29 cellular contexts compared by ENCODE assay signal in the genomic region with DNA sequence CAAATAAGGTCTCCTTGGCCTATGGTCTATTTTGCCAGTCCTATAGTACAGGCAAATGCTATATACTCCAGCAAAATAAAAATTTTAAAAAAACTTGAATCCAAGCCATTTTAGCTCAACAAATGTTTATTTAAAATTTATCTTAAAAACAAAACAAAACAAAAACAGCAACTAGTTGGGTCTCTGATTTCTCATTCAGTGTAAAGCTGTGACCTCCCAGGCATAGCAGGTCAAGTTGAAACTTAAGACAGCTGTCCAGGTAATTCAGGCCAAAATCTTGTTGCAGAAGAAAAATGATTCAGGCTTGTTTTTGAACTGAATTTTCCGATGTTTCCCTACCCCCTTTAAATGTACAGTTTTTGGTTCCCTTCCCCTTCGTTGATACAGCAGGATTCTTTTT. TPM values are rescaled to one million over a fixed set of nuclear protein-coding genes. Genes with fewer than 3 reads are reported as not detected.
DNase-seq lines count a peak whose midpoint lies in the region; ATAC-seq, FAIRE-seq and TF ChIP-seq lines count a peak whose summit lies in the region.
"Had no signal": no experiment of that assay in that cellular context is flagged by ENCODE, and none has a peak within 500 bp of the region (broad histone marks: within the 10 kb centered on the region; RNA-seq: fewer than 3 reads in every experiment).

No MANE protein-coding gene starts in this region.

- H3K4me2 ChIP-seq in K562 (ENCODE audit: insufficient read depth, low read length), result no peak overlapping the region

- H3K9me3 ChIP-seq in K562 (replicated peaks; ENCODE audit: control insufficient read depth, insufficient read depth, low read depth, low read length) (no peaks in the 10 kb centered on the region), muscle layer of duodenum (ENCODE audit: control insufficient read depth in 1 of 2, low read length in 2 of 2) (no peaks in the 10 kb centered on the region), breast epithelium (no peaks in the 10 kb centered on the region)
- H3K9me3 ChIP-seq: BLaER1, colonic mucosa had no signal

- no peak for FAIRE-seq in K562 (lab: Jason Lieb, UNC)
- FAIRE-seq: GM12891, RCC 7860 had no signal

- BruUV-seq in K562 (replicated peaks; lab: Mats Ljungman, UMichigan), result no TSS peak

- no peaks in the 10 kb centered on the region for H3K79me2 ChIP-seq in K562 (ENCODE audit: control insufficient read depth, insufficient read depth, low read length)

- POLR2A ChIA-PET in K562 (lab: Yijun Ruan, JAX), result interaction anchor here (1.3 kb wide), 1 partner anchor 18 kb away, joined by 5 read pairs; no protein-coding TSS in a partner anchor

- CTCF ChIA-PET in K562 (lab: Yijun Ruan, JAX; ENCODE audit: low intra/inter-chr PET ratio), result no interaction called here

- H3K9me1 ChIP-seq in K562 (ENCODE audit: control insufficient read depth, insufficient read depth, low read length), result no peaks in the 10 kb centered on the region

- no peak for ATAC-seq in K562
- ATAC-seq: activated CD8-positive, alpha-beta T cell treated with anti-CD3 and anti-CD28 coated beads, Interleukin-2, amount 10 ng/mL, durations not matched to agents 7 days and 5 days; activated T-helper 17 cell treated with anti-CD3 and anti-CD28 coated beads, Interleukin-2, amount 50 U/mL, for 72 hours; natural killer cell; stimulated activated naive B cell treated with anti-CD40 and anti-IgM and Interleukin-4, amounts not matched to agents 10 μg/mL and 1 μg/mL and 100 μg/mL, for 72 hours had no signal

- WGBS in K562 (ENCODE audit: insufficient coverage, low coverage, missing lambda C conversion rate), result 2% methylated on average over 2 of the region's 2 CpGs

- no peak overlapping the region for H2AFZ ChIP-seq in K562 (ENCODE audit: low read depth, low read length)

- H3K9ac ChIP-seq in K562 (ENCODE audit: insufficient read depth in 1 of 2, low read depth in 2 of 2, low read length in 2 of 2), result no peak overlapping the region
- H3K9ac ChIP-seq: BLaER1 had no signal

- in situ Hi-C loops in K562 (cut with MboI), result no loop called here

- peaks cover 3% of the 10 kb centered on the region; the same call in 1 of the 2 replicates for H4K20me1 ChIP-seq in K562 (replicated peaks; ENCODE audit: control insufficient read depth, insufficient read depth, low read length)
- H4K20me1 ChIP-seq: BLaER1 had no signal

- peaks cover 44% of the 10 kb centered on the region for H3K4me1 Mint-ChIP-seq in type B pancreatic cell (ENCODE audit: unreplicated experiment)
- H3K4me1 Mint-ChIP-seq: activated T-helper 17 cell treated with anti-CD3 and anti-CD28 coated beads, Interleukin-2, amount 50 U/mL, for 72 hours had no signal

- H3K27ac ChIP-seq in K562 (ENCODE audit: extremely low read depth, low read depth, low read length), result no peak overlapping the region
- H3K27ac ChIP-seq in muscle layer of duodenum (ENCODE audit: low read length), result peak overlapping the region; percentile 12
- peak overlapping the region in 1 of 2 donors; percentile 15 for H3K27ac ChIP-seq in breast epithelium
- H3K27ac ChIP-seq: BLaER1, epithelial cell of prostate had no signal

- H3K9me3 Mint-ChIP-seq in type B pancreatic cell, result no peaks in the 10 kb centered on the region
- H3K9me3 Mint-ChIP-seq: activated T-helper 17 cell treated with anti-CD3 and anti-CD28 coated beads, Interleukin-2, amount 50 U/mL, for 72 hours; immature natural killer cell; natural killer cell; stimulated activated naive B cell treated with anti-CD40 and anti-IgM and Interleukin-4, amounts not matched to agents 10 μg/mL and 1 μg/mL and 100 μg/mL, for 72 hours had no signal

- H3K36me3 ChIP-seq in K562 (ENCODE audit: control insufficient read depth, insufficient read depth, low read length), result no peaks in the 10 kb centered on the region
- peaks cover 4% of the 10 kb centered on the region in 2 donors for H3K36me3 ChIP-seq in muscle layer of duodenum (ENCODE audit: control insufficient read depth in 1 of 2, insufficient read depth in 2 of 2, low read length in 2 of 2)
- no peaks in the 10 kb centered on the region for H3K36me3 ChIP-seq in breast epithelium
- H3K36me3 ChIP-seq: colonic mucosa had no signal

- no peak for TF ChIP-seq RAD21 in K562 (CRISPR knock-in tag; conservative IDR thresholded peaks at IDR 0.05 in 1 of 2, IDR thresholded peaks at IDR 0.05 in 1 of 2)

- DNase-seq in NCI-H69 (lab: John Stamatoyannopoulos, UW), result peak; percentile 49
- DNase-seq in K562 (ENCODE audit: extremely low read depth in 1 of 4, low spot score in 3 of 4), result no peak
- DNase-seq in type B pancreatic cell (ENCODE audit: extremely low spot score, unreplicated experiment), result no peak
- no peak for DNase-seq in DMS153 treated with DMSO at 0.1 percent for 48 hours (lab: John Stamatoyannopoulos, UW; ENCODE audit: unreplicated experiment)
- DNase-seq in H4 (ENCODE audit: low spot score), result no peak
- DNase-seq in breast epithelium (ENCODE audit: low spot score in 2 of 2), result no peak
- DNase-seq: activated CD4-positive, alpha-beta T cell treated with anti-CD3 and anti-CD28 coated beads for 4 hours; activated CD8-positive, alpha-beta T cell treated with anti-CD3 and anti-CD28 coated beads, Interleukin-2, amount 10 ng/mL, durations not matched to agents 7 days and 5 days; colonic mucosa; DMS153; effector CD4-positive, alpha-beta T cell; H7; immature natural killer cell; Karpas-422; midbrain; natural killer cell; NCI-H1417 treated with DMSO at 0.1 percent for 48 hours; NCI-H2081; NCI-H226; NCI-H748 treated with DMSO at 0.1 percent for 48 hours; stimulated activated naive B cell treated with anti-CD40 and anti-IgM and Interleukin-4, amounts not matched to agents 10 μg/mL and 1 μg/mL and 100 μg/mL, for 72 hours; SW 1271 had no signal

- H3K27me3 Mint-ChIP-seq in type B pancreatic cell, result no peaks in the 10 kb centered on the region
- H3K27me3 Mint-ChIP-seq: activated naive CD8-positive, alpha-beta T cell; activated T-helper 17 cell treated with anti-CD3 and anti-CD28 coated beads, Interleukin-2, amount 50 U/mL, for 72 hours; stimulated activated naive B cell treated with anti-CD40 and anti-IgM and Interleukin-4, amounts not matched to agents 10 μg/mL and 1 μg/mL and 100 μg/mL, for 72 hours had no signal

- peak overlapping the region; percentile 8 for H3K27ac Mint-ChIP-seq in type B pancreatic cell
- H3K27ac Mint-ChIP-seq: activated CD8-positive, alpha-beta T cell treated with anti-CD3 and anti-CD28 coated beads, Interleukin-2, amount 10 ng/mL, durations not matched to agents 7 days and 5 days; activated naive CD8-positive, alpha-beta T cell; activated T-helper 17 cell treated with anti-CD3 and anti-CD28 coated beads, Interleukin-2, amount 50 U/mL, for 72 hours; natural killer cell; stimulated activated naive B cell treated with anti-CD40 and anti-IgM and Interleukin-4, amounts not matched to agents 10 μg/mL and 1 μg/mL and 100 μg/mL, for 72 hours had no signal

- H3K27me3 ChIP-seq in K562 (ENCODE audit: control insufficient read depth in 2 of 2, insufficient read depth in 2 of 2, low read length in 2 of 2) (peaks cover 62 to 64% of the 10 kb centered on the region in 2 experiments), muscle layer of duodenum (ENCODE audit: low read depth, low read length) (no peaks in the 10 kb centered on the region), breast epithelium (no peaks in the 10 kb centered on the region)
- H3K27me3 ChIP-seq: BLaER1, colonic mucosa had no signal

- intact Hi-C loops in K562 (cut with micrococcal nuclease) (no loop called here), breast epithelium (cut with DNase I; ENCODE audit: low total_unique reads) (no loop called here)

- TF ChIP-seq EP300 in K562 (IDR thresholded peaks at IDR 0.05; ENCODE audit: low read length), result no peak

- no peak for TF ChIP-seq POLR2A in K562 (conservative IDR thresholded peaks at IDR 0.05)
- no peak for TF ChIP-seq POLR2A in breast epithelium (IDR thresholded peaks at IDR 0.05)

- H3K36me3 Mint-ChIP-seq in type B pancreatic cell, result peaks cover 5% of the 10 kb centered on the region
- H3K36me3 Mint-ChIP-seq: activated naive CD8-positive, alpha-beta T cell; natural killer cell had no signal

- no peaks in the 10 kb centered on the region for H3K4me1 ChIP-seq in K562 (replicated peaks in 1 of 2; ENCODE audit: control insufficient read depth in 2 of 2, insufficient read depth in 2 of 2, low read length in 2 of 2)
- H3K4me1 ChIP-seq in muscle layer of duodenum (ENCODE audit: control insufficient read depth in 1 of 2, insufficient read depth in 2 of 2, low read length in 2 of 2), result peaks cover 0 to 10% of the 10 kb centered on the region in 2 donors
- peaks cover 0 to 6% of the 10 kb centered on the region in 2 donors for H3K4me1 ChIP-seq in breast epithelium

- no peak overlapping the region for H3K4me3 ChIP-seq in K562
- no peak overlapping the region for H3K4me3 ChIP-seq in muscle layer of duodenum (ENCODE audit: low read depth in 1 of 2, low read length in 2 of 2)
- no peak overlapping the region for H3K4me3 ChIP-seq in breast epithelium
- H3K4me3 ChIP-seq: BLaER1, colonic mucosa had no signal

- H3K4me3 Mint-ChIP-seq in type B pancreatic cell, result peak overlapping the region; percentile 33
- H3K4me3 Mint-ChIP-seq: activated CD8-positive, alpha-beta T cell treated with anti-CD3 and anti-CD28 coated beads, Interleukin-2, amount 10 ng/mL, durations not matched to agents 7 days and 5 days; activated naive CD8-positive, alpha-beta T cell; activated T-helper 17 cell treated with anti-CD3 and anti-CD28 coated beads, Interleukin-2, amount 50 U/mL, for 72 hours; immature natural killer cell; natural killer cell; stimulated activated naive B cell treated with anti-CD40 and anti-IgM and Interleukin-4, amounts not matched to agents 10 μg/mL and 1 μg/mL and 100 μg/mL, for 72 hours had no signal

- TF ChIP-seq CTCF in K562 (IDR thresholded peaks at IDR 0.05 in 2 of 3, conservative IDR thresholded peaks at IDR 0.05 in 1 of 3; ENCODE audit: insufficient read depth in 2 of 3, low read depth in 1 of 3, low read length in 3 of 3), result no peak
- TF ChIP-seq CTCF in type B pancreatic cell (conservative IDR thresholded peaks at IDR 0.05), result no peak
- TF ChIP-seq CTCF in breast epithelium (IDR thresholded peaks at IDR 0.05), result no peak

RNA-seq across cellular contexts. Expression of gene CABLES1, which starts 58.4 kb away (rescaled TPM):
- total RNA-seq in K562 (2011; cell fraction: chromatin; rRNA removed; ENCODE audit: low replicate concordance), result 0.76 TPM in 1 of 2 replicates, not detected in the other
- not detected in 2 replicates for total RNA-seq in K562 (2011; cell fraction: nucleolus; rRNA removed)
- total RNA-seq in K562 (2011; cell fraction: nucleoplasm; rRNA removed), result 0.31 TPM in 1 of 2 replicates, not detected in the other
- total RNA-seq in K562 (2014; rRNA removed) (0.04 and 0.09 TPM in 2 replicates), K562 (2014; rRNA removed; fragmentation: Illumina TruSeq; extraction: Trizol) (not detected in 2 replicates), K562 (2015; rRNA removed; fragmentation: Illumina TruSeq; extraction: Trizol) (not detected in 2 replicates), K562 (2021) (0.07 and 0.09 TPM in 2 replicates), type B pancreatic cell (ENCODE audit: low replicate concordance) (11.4 and 31.1 TPM in 2 replicates), breast epithelium (10 to 100 TPM; 18.1 to 28.7 (median 22.3) TPM)
- polyA plus RNA-seq in K562 (2011; rRNA removed) (0.04 TPM in 1 of 2 replicates, not detected in the other), K562 (2014; fragmentation: Illumina TruSeq; extraction: Trizol) (0.04 TPM in 1 of 2 replicates, not detected in the other), K562 (2014; fragmentation: Nextera tagmentation; extraction: Ambion mirVana) (under 1 TPM; 0.04 to 0.10 TPM), K562 (2014; rRNA removed) (not detected in 2 replicates)
- polyA plus RNA-seq in K562 (2011; cell fraction: cytosol; rRNA removed), result not detected in 2 replicates
- 0.07 TPM in 1 of 2 replicates, not detected in the other for polyA plus RNA-seq in K562 (2011; cell fraction: nucleus; rRNA removed)
- 0.08 and 0.10 TPM in 2 replicates for polyA plus RNA-seq in K562 (2012)
- not detected in 2 replicates for polyA minus RNA-seq in K562 (2011; rRNA and poly(A)+ RNA removed)
- polyA minus RNA-seq in K562 (2011; cell fraction: cytosol; rRNA and poly(A)+ RNA removed), result not detected in 2 replicates
- 0.40 TPM in 1 of 2 replicates, not detected in the other for polyA minus RNA-seq in K562 (2011; cell fraction: nucleus; rRNA and poly(A)+ RNA removed)
- 9.6 and 11.7 TPM in 2 replicates for total RNA-seq in H4 (2014; rRNA removed; shearing (Covaris generic))
